In genomic region chr7:151838861-151839381, GRCh38 we compare ENCODE assay signal across 7 cellular contexts. TPM values are rescaled to one million over a fixed set of nuclear protein-coding genes. Genes with fewer than 3 reads are reported as not detected.
A peak's percentile ranks its signal among the peaks of the same experiment; 100 is the strongest.
DNase-seq lines count a peak whose midpoint lies in the region; ATAC-seq and TF ChIP-seq lines count a peak whose summit lies in the region.

No MANE protein-coding gene starts in this region.

- H3K4me3 ChIP-seq in smooth muscle cell (no peak overlapping the region), mesendoderm (ENCODE audit: low read length) (no peak overlapping the region)

- no peaks in the 10 kb centered on the region for H3K9me3 ChIP-seq in smooth muscle cell (replicated peaks; ENCODE audit: low read depth)

- H3K36me3 Mint-ChIP-seq in activated CD8-positive, alpha-beta T cell treated with anti-CD3 and anti-CD28 coated beads, Interleukin-2, amount 10 ng/mL, durations not matched to agents 7 days and 5 days (ENCODE audit: low read depth) = no peaks in the 10 kb centered on the region
- H3K36me3 Mint-ChIP-seq in memory B cell = no peaks in the 10 kb centered on the region

- H3K23ac ChIP-seq in mesendoderm (ENCODE audit: low read length) = no peak overlapping the region

- no peak for TF ChIP-seq CTCF in smooth muscle cell (IDR thresholded peaks at IDR 0.05; ENCODE audit: borderline replicate concordance, insufficient read depth, poor library complexity, severe bottlenecking)

- H3K18ac ChIP-seq in mesendoderm (ENCODE audit: low read length) = no peak overlapping the region

- no peaks in the 10 kb centered on the region for H3K27me3 ChIP-seq in smooth muscle cell (ENCODE audit: low read depth)
- no peaks in the 10 kb centered on the region for H3K27me3 ChIP-seq in mesendoderm (ENCODE audit: insufficient read depth, low read length, poor library complexity)

- H3K4me3 Mint-ChIP-seq in activated CD8-positive, alpha-beta T cell treated with anti-CD3 and anti-CD28 coated beads, Interleukin-2, amount 10 ng/mL, durations not matched to agents 7 days and 5 days = peak overlapping the region; percentile 65
- peak overlapping the region; percentile 80 for H3K4me3 Mint-ChIP-seq in memory B cell

- POLR2A ChIA-PET in activated CD8-positive, alpha-beta T cell treated with anti-CD3 and anti-CD28 coated beads, Interleukin-2, amount 10 ng/mL, durations not matched to agents 7 days and 5 days (lab: Charles Lee) = interaction anchor here (0.6 to 0.8 kb wide), 4 partner anchors 12 to 300 kb away, joined by 3 to 4 read pairs (median 3); no protein-coding TSS in a partner anchor

- H3K79me1 ChIP-seq in mesendoderm (ENCODE audit: low read length) = no peaks in the 10 kb centered on the region

- no peak overlapping the region for H4K8ac ChIP-seq in mesendoderm (ENCODE audit: low read depth, low read length)

- peaks cover 21% of the 10 kb centered on the region for H3K4me1 Mint-ChIP-seq in activated CD8-positive, alpha-beta T cell treated with anti-CD3 and anti-CD28 coated beads, Interleukin-2, amount 10 ng/mL, durations not matched to agents 7 days and 5 days (ENCODE audit: low read depth)
- H3K4me1 Mint-ChIP-seq in memory B cell = peaks cover 19% of the 10 kb centered on the region

- H4K5ac ChIP-seq in mesendoderm (ENCODE audit: low read length) = no peak overlapping the region

- H2BK15ac ChIP-seq in mesendoderm (replicated peaks; ENCODE audit: low read depth) = no peak overlapping the region

- H3F3A ChIP-seq in smooth muscle cell (ENCODE audit: low read depth) = no peaks in the 10 kb centered on the region

- ATAC-seq in GM19328 (IDR thresholded peaks at IDR 0.05; ENCODE audit: unreplicated experiment) (peak; percentile 63), HG03442 (IDR thresholded peaks at IDR 0.05; ENCODE audit: unreplicated experiment) (peak; percentile 64), memory B cell (ENCODE audit: low read depth) (peak; percentile 85)
- peak; percentile 88 for ATAC-seq in activated CD8-positive, alpha-beta T cell treated with anti-CD3 and anti-CD28 coated beads, Interleukin-2, amount 10 ng/mL, durations not matched to agents 7 days and 5 days

- no peak overlapping the region for H2BK120ac ChIP-seq in mesendoderm (ENCODE audit: low read depth, low read length)

- CTCF ChIA-PET in activated CD8-positive, alpha-beta T cell treated with anti-CD3 and anti-CD28 coated beads, Interleukin-2, amount 10 ng/mL, durations not matched to agents 7 days and 5 days (lab: Charles Lee) = interaction anchor here (0.7 to 1.3 kb wide), 4 partner anchors 15 to 79 kb away, joined by 3 to 6 read pairs (median 4); no protein-coding TSS in a partner anchor

- H3K27ac ChIP-seq in smooth muscle cell (ENCODE audit: low read depth) (no peak overlapping the region), mesendoderm (ENCODE audit: low read depth, low read length) (no peak overlapping the region)

- DNase-seq in activated CD8-positive, alpha-beta T cell treated with anti-CD3 and anti-CD28 coated beads, Interleukin-2, amount 10 ng/mL, durations not matched to agents 7 days and 5 days = peak; percentile 86
- DNase-seq in memory B cell (ENCODE audit: low spot score in 2 of 2) (peak; percentile 56 to 67), smooth muscle cell (lab: John Stamatoyannopoulos, UW; ENCODE audit: unreplicated experiment) (no peak), OCI-M2 (lab: John Stamatoyannopoulos, UW; ENCODE audit: unreplicated experiment) (no peak), mesendoderm (no peak)

- H2AK5ac ChIP-seq in mesendoderm (ENCODE audit: low read length) = no peak overlapping the region

- 90% methylated on average over 17 of the region's 17 CpGs for WGBS in smooth muscle cell (ENCODE audit: low lambda C conversion rate)
- no CpG with 5 or more reads among the region's 17 CpGs for WGBS in mesendoderm (ENCODE audit: extremely low coverage, insufficient coverage, low lambda C conversion rate)

- no peaks in the 10 kb centered on the region for H3K36me3 ChIP-seq in smooth muscle cell (ENCODE audit: low read depth)
- no peaks in the 10 kb centered on the region for H3K36me3 ChIP-seq in mesendoderm (ENCODE audit: control insufficient read depth, insufficient read depth, low read length)

- no peak overlapping the region for H3K4ac ChIP-seq in mesendoderm (ENCODE audit: low read depth, low read length)

- H3K27ac Mint-ChIP-seq in activated CD8-positive, alpha-beta T cell treated with anti-CD3 and anti-CD28 coated beads, Interleukin-2, amount 10 ng/mL, durations not matched to agents 7 days and 5 days = peak overlapping the region; percentile 84
- peak overlapping the region; percentile 89 for H3K27ac Mint-ChIP-seq in memory B cell

- H3K27me3 Mint-ChIP-seq in activated CD8-positive, alpha-beta T cell treated with anti-CD3 and anti-CD28 coated beads, Interleukin-2, amount 10 ng/mL, durations not matched to agents 7 days and 5 days (ENCODE audit: low read depth) = no peaks in the 10 kb centered on the region
- H3K27me3 Mint-ChIP-seq in memory B cell = no peaks in the 10 kb centered on the region

- peaks cover 16% of the 10 kb centered on the region for H3K4me1 ChIP-seq in smooth muscle cell (ENCODE audit: low read depth)
- H3K4me1 ChIP-seq in mesendoderm (ENCODE audit: control insufficient read depth, low read depth, low read length) = peaks cover 6% of the 10 kb centered on the region

- H3K9ac ChIP-seq in smooth muscle cell (ENCODE audit: low read depth) (no peak overlapping the region), mesendoderm (ENCODE audit: low read length) (no peak overlapping the region)

- no peaks in the 10 kb centered on the region for H3K79me2 ChIP-seq in smooth muscle cell (ENCODE audit: low read depth)
- H3K79me2 ChIP-seq in mesendoderm (ENCODE audit: control insufficient read depth, insufficient read depth, low read length) = no peaks in the 10 kb centered on the region

- no peak overlapping the region for H2AFZ ChIP-seq in smooth muscle cell (ENCODE audit: low read depth)

- H3K56ac ChIP-seq in mesendoderm (ENCODE audit: low read length) = no peak overlapping the region

- no peak overlapping the region for H2BK5ac ChIP-seq in mesendoderm (ENCODE audit: low read length)

- H3K4me2 ChIP-seq in smooth muscle cell = no peak overlapping the region
- no peak overlapping the region for H3K4me2 ChIP-seq in mesendoderm (ENCODE audit: low read length)

- no peaks in the 10 kb centered on the region for H3K9me3 Mint-ChIP-seq in activated CD8-positive, alpha-beta T cell treated with anti-CD3 and anti-CD28 coated beads, Interleukin-2, amount 10 ng/mL, durations not matched to agents 7 days and 5 days (ENCODE audit: insufficient read depth)
- no peaks in the 10 kb centered on the region for H3K9me3 Mint-ChIP-seq in memory B cell

- no peaks in the 10 kb centered on the region for H4K20me1 ChIP-seq in smooth muscle cell (ENCODE audit: low read depth)

RNA-seq across cellular contexts. Expression of gene PRKAG2, which starts 38.0 kb away (rescaled TPM):
- 10 to 100 TPM; 23.6 to 28.3 TPM for total RNA-seq in activated CD8-positive, alpha-beta T cell treated with anti-CD3 and anti-CD28 coated beads, Interleukin-2, amount 10 ng/mL, durations not matched to agents 7 days and 5 days
- 3.5 and 3.6 TPM in 2 replicates for total RNA-seq in smooth muscle cell
- polyA plus RNA-seq in smooth muscle cell = 3.9 and 9.1 TPM in 2 replicates
- 12.7 TPM for polyA plus RNA-seq in mesendoderm (2013, experiment 1 of 2)
- polyA plus RNA-seq in mesendoderm (2013, experiment 2 of 2) = 12.3 TPM

Comparison
In these comparisons a context has a peak if more than half of its experiments do, and no peak if none do; other contexts are left out.
1. DNase-seq: peak in activated CD8-positive, alpha-beta T cell treated with anti-CD3 and anti-CD28 coated beads, Interleukin-2, amount 10 ng/mL, durations not matched to agents 7 days and 5 days (single experiment) and memory B cell (2 of 2); none in smooth muscle cell (single experiment), OCI-M2 (single experiment) and mesendoderm (single experiment).
2. Peak in every context shown above with its lines, with median percentiles within 50 percentile points of each other: ATAC-seq.